In genomic region chr10:102229810-102230263, GRCh38 we compare ENCODE assay signal across 1 cellular context.
A peak's percentile ranks its signal among the peaks of the same experiment; 100 is the strongest.
TF ChIP-seq lines count a peak whose summit lies in the region.

No MANE protein-coding gene starts in this region.

TF ChIP-seq in HepG2, 621 proteins besides CTCF, POLR2A, EP300 and RAD21 (continued from another document and continues in another):
- TF ChIP-seq MAF1 (CRISPR knock-in tag; IDR thresholded peaks at IDR 0.05; ENCODE audit: borderline replicate concordance), result no peak
- TF ChIP-seq ZNF710 (CRISPR knock-in tag; IDR thresholded peaks at IDR 0.05; ENCODE audit: borderline replicate concordance), result no peak
- peak; percentile 21; the same call in 1 of the 2 replicates for TF ChIP-seq ARID4A (CRISPR knock-in tag; IDR thresholded peaks at IDR 0.05; ENCODE audit: borderline replicate concordance)
- TF ChIP-seq MXD4 (CRISPR knock-in tag; IDR thresholded peaks at IDR 0.05), result peak; percentile 37; the same call in 1 of the 2 replicates
- TF ChIP-seq NR1H2 (CRISPR knock-in tag; IDR thresholded peaks at IDR 0.05; ENCODE audit: borderline replicate concordance, low read depth), result no peak
- TF ChIP-seq ELF3 (CRISPR knock-in tag; IDR thresholded peaks at IDR 0.05), result peak; percentile 90
- TF ChIP-seq HMGXB4 (CRISPR knock-in tag; IDR thresholded peaks at IDR 0.05; ENCODE audit: borderline replicate concordance in 1 of 2, low read depth in 1 of 2), result peak; percentile 48 to 81; a peak in 2 of 4 replicates
- TF ChIP-seq MYC (CRISPR knock-in tag; IDR thresholded peaks at IDR 0.05; ENCODE audit: borderline replicate concordance), result peak; percentile 43; the same call in 1 of the 2 replicates
- peak; percentile 52; the same call in 1 of the 2 replicates for TF ChIP-seq ZFP91 (CRISPR knock-in tag; IDR thresholded peaks at IDR 0.05; ENCODE audit: borderline replicate concordance)
- no peak for TF ChIP-seq RAD51 (IDR thresholded peaks at IDR 0.05; ENCODE audit: borderline replicate concordance)
- 0 out of 2 replicates have a peak, but pooled peaks have one; percentile 15 for TF ChIP-seq ZFP37 (CRISPR knock-in tag; IDR thresholded peaks at IDR 0.05; ENCODE audit: borderline replicate concordance)
- TF ChIP-seq KDM2A (CRISPR knock-in tag; IDR thresholded peaks at IDR 0.05; ENCODE audit: borderline replicate concordance, low read depth), result peak; percentile 75
- TF ChIP-seq BCL3 (CRISPR knock-in tag; IDR thresholded peaks at IDR 0.05), result peak; percentile 20; the same call in 1 of the 2 replicates
- peak; percentile 82; the same call in 1 of the 2 replicates for TF ChIP-seq ZNF546 (CRISPR knock-in tag; conservative IDR thresholded peaks at IDR 0.05)
- TF ChIP-seq PHF20 (CRISPR knock-in tag; IDR thresholded peaks at IDR 0.05), result 0 out of 2 replicates have a peak, but pooled peaks have one; percentile 22
- no peak for TF ChIP-seq GPBP1L1 (CRISPR knock-in tag; IDR thresholded peaks at IDR 0.05)
- TF ChIP-seq ZNF879 (CRISPR knock-in tag; IDR thresholded peaks at IDR 0.05), result no peak
- 0 out of 2 replicates have a peak, but pooled peaks have one; percentile 39 for TF ChIP-seq HOXA5 (CRISPR knock-in tag; IDR thresholded peaks at IDR 0.05)
- peak; percentile 51 for TF ChIP-seq UBTF (CRISPR knock-in tag; IDR thresholded peaks at IDR 0.05)
- no peak for TF ChIP-seq NCOA5 (CRISPR knock-in tag; IDR thresholded peaks at IDR 0.05)
- TF ChIP-seq SAP130 (CRISPR knock-in tag; IDR thresholded peaks at IDR 0.05; ENCODE audit: low read depth), result peak; percentile 60; the same call in 1 of the 2 replicates
- TF ChIP-seq ZFP82 (CRISPR knock-in tag; IDR thresholded peaks at IDR 0.05; ENCODE audit: borderline replicate concordance), result 0 out of 2 replicates have a peak, but pooled peaks have one; percentile 57
- TF ChIP-seq BRF2 (CRISPR knock-in tag; IDR thresholded peaks at IDR 0.05), result no peak
- peak; percentile 82 for TF ChIP-seq ZNF687 (CRISPR knock-in tag; IDR thresholded peaks at IDR 0.05)
- peak; percentile 70; the same call in 1 of the 2 replicates for TF ChIP-seq ZNF430 (CRISPR knock-in tag; IDR thresholded peaks at IDR 0.05)
- 0 out of 2 replicates have a peak, but pooled peaks have one; percentile 63 for TF ChIP-seq ZNF431 (CRISPR knock-in tag; IDR thresholded peaks at IDR 0.05; ENCODE audit: borderline replicate concordance, low read depth)
- TF ChIP-seq TEAD3 (CRISPR knock-in tag; optimal IDR thresholded peaks at IDR 0.05; ENCODE audit: borderline replicate concordance), result peak; percentile 30
- no peak for TF ChIP-seq CREBL2 (CRISPR knock-in tag; IDR thresholded peaks at IDR 0.05; ENCODE audit: borderline replicate concordance)
- TF ChIP-seq YEATS2 (CRISPR knock-in tag; IDR thresholded peaks at IDR 0.05; ENCODE audit: borderline replicate concordance), result 0 out of 2 replicates have a peak, but pooled peaks have one; percentile 12
- TF ChIP-seq ZNF740 (CRISPR knock-in tag; IDR thresholded peaks at IDR 0.05), result no peak
- 0 out of 2 replicates have a peak, but pooled peaks have one; percentile 59 for TF ChIP-seq ZNF737 (CRISPR knock-in tag; IDR thresholded peaks at IDR 0.05; ENCODE audit: borderline replicate concordance)
- peak; percentile 54 for TF ChIP-seq ZNF501 (CRISPR knock-in tag; IDR thresholded peaks at IDR 0.05)
